ENCODE assay signal across 22 cellular contexts in genomic region chr7:151489498-151489897, GRCh38. TPM values are rescaled to one million over a fixed set of nuclear protein-coding genes. Genes with fewer than 3 reads are reported as not detected.
DNase-seq lines count a peak whose midpoint lies in the region; ATAC-seq and TF ChIP-seq lines count a peak whose summit lies in the region.
"Had no signal": no experiment of that assay in that cellular context is flagged by ENCODE, and none has a peak within 500 bp of the region (broad histone marks: within the 10 kb centered on the region; RNA-seq: fewer than 3 reads in every experiment).

No MANE protein-coding gene starts in this region.

- in situ Hi-C loops in Panc1 (cut with HindIII; ENCODE audit: low pct_unique_long_range_greater_than_20kb, low sequenced_read_pairs), result no loop called here

- TF ChIP-seq CTCF in Panc1 (IDR thresholded peaks at IDR 0.05) (no peak), endothelial cell (IDR thresholded peaks at IDR 0.05; ENCODE audit: unreplicated experiment) (no peak), sigmoid colon (IDR thresholded peaks at IDR 0.05) (no peak), MM.1S (IDR thresholded peaks at IDR 0.05; ENCODE audit: low read length) (no peak)

- H3K4me1 ChIP-seq in Panc1 (ENCODE audit: control insufficient read depth, insufficient read depth, low read length) (peaks cover 40% of the 10 kb centered on the region), sigmoid colon (peaks cover 0 to 81% (median 72%) of the 10 kb centered on the region in 4 donors), MM.1S (ENCODE audit: low read length) (peaks cover 13% of the 10 kb centered on the region)
- H3K4me1 ChIP-seq: BE2C had no signal

- H3K79me2 ChIP-seq in MM.1S (ENCODE audit: low read length), result peaks cover 100% of the 10 kb centered on the region

- H3K9ac ChIP-seq in MM.1S (ENCODE audit: low read length), result no peak overlapping the region

- H3K36me3 ChIP-seq in Panc1 (ENCODE audit: control insufficient read depth, insufficient read depth, low read length) (peaks cover 50% of the 10 kb centered on the region), sigmoid colon (peaks cover 0 to 39% (median 14%) of the 10 kb centered on the region in 4 donors), MM.1S (replicated peaks; ENCODE audit: insufficient read depth, low read length) (peaks cover 34% of the 10 kb centered on the region; the same call in 1 of the 2 replicates)

- no peaks in the 10 kb centered on the region for H3K9me2 ChIP-seq in MM.1S (replicated peaks; ENCODE audit: insufficient read depth, low read length)

- ATAC-seq in activated CD8-positive, alpha-beta memory T cell treated with anti-CD3 and anti-CD28 coated beads, Interleukin-2, amount 10 ng/mL, durations not matched to agents 7 days and 5 days, result no peak
- no peak for ATAC-seq in Panc1

- H2AFZ ChIP-seq in MM.1S (ENCODE audit: low read length), result no peak overlapping the region

- no peaks in the 10 kb centered on the region for H3F3A ChIP-seq in MM.1S (ENCODE audit: insufficient read depth, low read length)

- WGBS in sigmoid colon, 2 donors, result 84 to 86% methylated on average over 2 of the region's 2 CpGs

- no peaks in the 10 kb centered on the region for H3K27me3 ChIP-seq in Panc1 (ENCODE audit: control insufficient read depth, insufficient read depth, low read length)
- H3K27me3 ChIP-seq in sigmoid colon, result no peaks in the 10 kb centered on the region
- no peaks in the 10 kb centered on the region for H3K27me3 ChIP-seq in MM.1S (replicated peaks; ENCODE audit: insufficient read depth, low read length)
- H3K27me3 ChIP-seq: BE2C had no signal

- no peaks in the 10 kb centered on the region for H3K9me3 ChIP-seq in Panc1 (ENCODE audit: control insufficient read depth, insufficient read depth, low read depth, low read length)
- no peaks in the 10 kb centered on the region for H3K9me3 ChIP-seq in sigmoid colon
- H3K9me3 ChIP-seq in MM.1S (replicated peaks; ENCODE audit: insufficient read depth, low read length), result no peaks in the 10 kb centered on the region
- H3K9me3 ChIP-seq: BE2C, HAP-1 had no signal

- no peak for TF ChIP-seq POLR2A in sigmoid colon (IDR thresholded peaks at IDR 0.05)

- CTCF ChIA-PET in activated CD8-positive, alpha-beta memory T cell treated with anti-CD3 and anti-CD28 coated beads, Interleukin-2, amount 10 ng/mL, durations not matched to agents 7 days and 5 days (lab: Charles Lee), result no interaction called here
- CTCF ChIA-PET in Panc1 (lab: Charles Lee), result no interaction called here

- no peak overlapping the region for H3K4me3 Mint-ChIP-seq in activated CD8-positive, alpha-beta memory T cell treated with anti-CD3 and anti-CD28 coated beads, Interleukin-2, amount 10 ng/mL, durations not matched to agents 7 days and 5 days
- H3K4me3 Mint-ChIP-seq in endothelial cell (ENCODE audit: unreplicated experiment), result no peak overlapping the region
- H3K4me3 Mint-ChIP-seq: CD4-positive, alpha-beta T cell had no signal

- H3K27me3 Mint-ChIP-seq in activated CD8-positive, alpha-beta memory T cell treated with anti-CD3 and anti-CD28 coated beads, Interleukin-2, amount 10 ng/mL, durations not matched to agents 7 days and 5 days, result no peaks in the 10 kb centered on the region
- H3K27me3 Mint-ChIP-seq in endothelial cell (ENCODE audit: unreplicated experiment), result no peaks in the 10 kb centered on the region
- H3K27me3 Mint-ChIP-seq: CD4-positive, alpha-beta T cell had no signal

- H3K27ac ChIP-seq in Panc1 (ENCODE audit: low read length), result peak overlapping the region; percentile 37; the same call in 1 of the 2 replicates
- peak overlapping the region in 3 of 4 donors; percentile 15 to 29 (median 27) for H3K27ac ChIP-seq in sigmoid colon
- H3K27ac ChIP-seq in MM.1S (ENCODE audit: low read length), result no peak overlapping the region
- H3K27ac ChIP-seq: 22Rv1 had no signal

- H3K27ac Mint-ChIP-seq in activated CD8-positive, alpha-beta memory T cell treated with anti-CD3 and anti-CD28 coated beads, Interleukin-2, amount 10 ng/mL, durations not matched to agents 7 days and 5 days, result peak overlapping the region; percentile 35
- peak overlapping the region; percentile 48 for H3K27ac Mint-ChIP-seq in endothelial cell (ENCODE audit: unreplicated experiment)
- H3K27ac Mint-ChIP-seq: CD4-positive, alpha-beta T cell had no signal

- peaks cover 45% of the 10 kb centered on the region for H4K20me1 ChIP-seq in MM.1S (ENCODE audit: insufficient read depth, low read length)

- intact Hi-C loops in Panc1 (cut with micrococcal nuclease; ENCODE audit: unreplicated experiment) (no loop called here), sigmoid colon (cut with DNase I) (no loop called here)

- H3K4me3 ChIP-seq in Panc1 (ENCODE audit: low read depth in 2 of 2, low read length in 2 of 2), result no peak overlapping the region
- H3K4me3 ChIP-seq in sigmoid colon, result no peak overlapping the region
- no peak overlapping the region for H3K4me3 ChIP-seq in MM.1S (ENCODE audit: low read length)
- H3K4me3 ChIP-seq: HAP-1 had no signal

- BruUV-seq in Panc1 (replicated peaks; lab: Mats Ljungman, UMichigan), result no TSS peak

- H3K9me3 Mint-ChIP-seq in activated CD8-positive, alpha-beta memory T cell treated with anti-CD3 and anti-CD28 coated beads, Interleukin-2, amount 10 ng/mL, durations not matched to agents 7 days and 5 days (ENCODE audit: low read depth), result no peaks in the 10 kb centered on the region
- no peaks in the 10 kb centered on the region for H3K9me3 Mint-ChIP-seq in endothelial cell (ENCODE audit: unreplicated experiment)
- H3K9me3 Mint-ChIP-seq: CD4-positive, alpha-beta T cell had no signal

- H3K36me3 Mint-ChIP-seq in activated CD8-positive, alpha-beta memory T cell treated with anti-CD3 and anti-CD28 coated beads, Interleukin-2, amount 10 ng/mL, durations not matched to agents 7 days and 5 days, result peaks cover 38% of the 10 kb centered on the region
- peaks cover 14% of the 10 kb centered on the region for H3K36me3 Mint-ChIP-seq in endothelial cell (ENCODE audit: low read depth, unreplicated experiment)

- TF ChIP-seq EP300 in sigmoid colon (IDR thresholded peaks at IDR 0.05), result no peak

- no peak overlapping the region for H3K4me2 ChIP-seq in MM.1S (ENCODE audit: low read depth, low read length)

- POLR2A ChIA-PET in Panc1 (lab: Charles Lee), result no interaction called here

- H3K4me1 Mint-ChIP-seq in activated CD8-positive, alpha-beta memory T cell treated with anti-CD3 and anti-CD28 coated beads, Interleukin-2, amount 10 ng/mL, durations not matched to agents 7 days and 5 days, result peaks cover 11% of the 10 kb centered on the region
- H3K4me1 Mint-ChIP-seq in endothelial cell (ENCODE audit: unreplicated experiment), result peaks cover 50% of the 10 kb centered on the region

- DNase-seq in activated CD8-positive, alpha-beta memory T cell treated with anti-CD3 and anti-CD28 coated beads, Interleukin-2, amount 10 ng/mL, durations not matched to agents 7 days and 5 days, result no peak
- no peak for DNase-seq in activated CD8-positive, alpha-beta memory T cell treated with anti-CD3 and anti-CD28 coated beads for 24 hours
- DNase-seq in Panc1 (ENCODE audit: low read depth, low spot score), result no peak
- DNase-seq in endothelial cell (ENCODE audit: low spot score), result no peak
- no peak for DNase-seq in sigmoid colon
- no peak for DNase-seq in MM.1S
- DNase-seq in NCI-H2081 treated with DMSO at 0.1 percent for 48 hours (lab: John Stamatoyannopoulos, UW), result no peak
- no peak for DNase-seq in HK-2 (ENCODE audit: unreplicated experiment)
- DNase-seq: BE2C; Calu3; CD4-positive, alpha-beta T cell; DMS53; MV-4-11; NCI-H1417; NCI-H1930; NCI-H2171 treated with DMSO at 0.1 percent for 48 hours; NCI-H446 treated with DMSO at 0.1 percent for 48 hours; NK-92 treated with Interleukin-12 subunit alpha and Interleukin-12 subunit beta, amount 100 ng/mL, for 24 hours had no signal

RNA-seq across cellular contexts. Expression of gene RHEB, which starts 30.2 kb away (rescaled TPM):
- total RNA-seq in activated CD8-positive, alpha-beta memory T cell treated with anti-CD3 and anti-CD28 coated beads, Interleukin-2, amount 10 ng/mL, durations not matched to agents 7 days and 5 days, result 10 to 100 TPM; 66.2 to 73.0 TPM
- 259 TPM for total RNA-seq in Panc1 (2021; ENCODE audit: unreplicated experiment)
- polyA plus RNA-seq in Panc1 (2012; ENCODE audit: insufficient read length), result 147 TPM
- 94.2 TPM for total RNA-seq in endothelial cell (ENCODE audit: unreplicated experiment)
- total RNA-seq in sigmoid colon, result 100 to 1,000 TPM; 121 to 162 (median 136) TPM
- 100 to 1,000 TPM in 1 of 3 donors, 10 to 100 TPM in 2; 48.3 to 110 (median 91.3) TPM for polyA plus RNA-seq in sigmoid colon

RNA-seq across cellular contexts. Expression of gene CRYGN, which starts 49.6 kb away (rescaled TPM):
- not detected for total RNA-seq in activated CD8-positive, alpha-beta memory T cell treated with anti-CD3 and anti-CD28 coated beads, Interleukin-2, amount 10 ng/mL, durations not matched to agents 7 days and 5 days
- total RNA-seq in Panc1 (2021; ENCODE audit: unreplicated experiment) (0.74 TPM), endothelial cell (ENCODE audit: unreplicated experiment) (not detected), sigmoid colon (1 to 10 TPM in 2 of 4 donors, not detected in 2; 1.4 to 1.8 TPM)
- 0.67 TPM for polyA plus RNA-seq in Panc1 (2012; ENCODE audit: insufficient read length)
- polyA plus RNA-seq in sigmoid colon, result under 1 TPM in 2 of 3 donors, not detected in 1; 0.17 to 0.60 TPM
- total RNA-seq: Calu3, RPMI7951 had no signal
- polyA plus RNA-seq: AG04450 had no signal
